ENCODE assay signal across 8 cellular contexts in genomic region chr17:59565959-59566324, GRCh38. TPM values are rescaled to one million over a fixed set of nuclear protein-coding genes. Genes with fewer than 3 reads are reported as not detected.
DNase-seq lines count a peak whose midpoint lies in the region; ATAC-seq and TF ChIP-seq lines count a peak whose summit lies in the region.

No MANE protein-coding gene starts in this region.

- TF ChIP-seq CTCF in GM10266 (IDR thresholded peaks at IDR 0.05; ENCODE audit: control insufficient read depth, insufficient read depth, low read depth, missing control alignments) (no peak), chondrocyte (IDR thresholded peaks at IDR 0.05) (no peak)

- no peaks in the 10 kb centered on the region for H3K27me3 Mint-ChIP-seq in chondrocyte (ENCODE audit: low read depth)

- H3K4me1 Mint-ChIP-seq in chondrocyte (ENCODE audit: low read depth) = peaks cover 15% of the 10 kb centered on the region

- peak; percentile 38 for ATAC-seq in HG02938 (IDR thresholded peaks at IDR 0.05; ENCODE audit: unreplicated experiment)

- peak overlapping the region; percentile 100 for H3K4me3 Mint-ChIP-seq in chondrocyte (ENCODE audit: unreplicated experiment)

- H3K9me3 Mint-ChIP-seq in chondrocyte (ENCODE audit: low read depth) = no peaks in the 10 kb centered on the region

- DNase-seq in GM10266 (ENCODE audit: extremely low spot score) (peak; percentile 69), NCI-H2171 treated with DMSO at 0.1 percent for 48 hours (lab: John Stamatoyannopoulos, UW) (peak; percentile 62), chondrocyte (ENCODE audit: low spot score) (no peak), kidney glomerular epithelial cell (lab: John Stamatoyannopoulos, UW) (peak; percentile 75), cortex of kidney (lab: John Stamatoyannopoulos, UW) (no peak)
- peak; percentile 44 for DNase-seq in activated CD4-positive, CD25-positive, alpha-beta regulatory T cell treated with anti-CD3 and anti-CD28 coated beads, Interleukin-2, amount 50 U/mL, for 72 hours
- peak; percentile 66 for DNase-seq in stimulated activated CD4-positive, alpha-beta T cell treated with anti-CD3 and anti-CD28 coated beads, Interleukin-15, amount 100 ng/mL, for 24 hours

- peak overlapping the region; percentile 98 for H3K27ac Mint-ChIP-seq in chondrocyte (ENCODE audit: unreplicated experiment)

- H3K36me3 Mint-ChIP-seq in chondrocyte (ENCODE audit: low read depth) = peaks cover 5% of the 10 kb centered on the region

RNA-seq across cellular contexts. Expression of gene DHX40, which starts 0.5 kb away (rescaled TPM):
- 29.2 to 37.2 TPM (median 30.0 TPM) in 3 replicates for total RNA-seq in chondrocyte

RNA-seq across cellular contexts. Expression of gene CLTC, which starts 53.8 kb away (rescaled TPM):
- total RNA-seq in chondrocyte = 312 to 399 TPM (median 314 TPM) in 3 replicates

Comparison
In these comparisons a context has a peak if more than half of its experiments do, and no peak if none do; other contexts are left out.
1. DNase-seq: peak in GM10266 (single experiment), NCI-H2171 treated with DMSO at 0.1 percent for 48 hours (single experiment), activated CD4-positive, CD25-positive, alpha-beta regulatory T cell treated with anti-CD3 and anti-CD28 coated beads, Interleukin-2, amount 50 U/mL, for 72 hours (single experiment), kidney glomerular epithelial cell (single experiment) and stimulated activated CD4-positive, alpha-beta T cell treated with anti-CD3 and anti-CD28 coated beads, Interleukin-15, amount 100 ng/mL, for 24 hours (single experiment); none in chondrocyte (single experiment) and cortex of kidney (single experiment).